ENCODE assay signal across 16 cellular contexts in genomic region chr17:16269658-16270057, GRCh38.
A peak's percentile ranks its signal among the peaks of the same experiment; 100 is the strongest.
DNase-seq lines count a peak whose midpoint lies in the region; TF ChIP-seq lines count a peak whose summit lies in the region.
"Had no signal": no experiment of that assay in that cellular context is flagged by ENCODE, and none has a peak within 500 bp of the region (broad histone marks: within the 10 kb centered on the region; RNA-seq: fewer than 3 reads in every experiment).

No MANE protein-coding gene starts in this region.

- peaks cover 13% of the 10 kb centered on the region for H3K4me1 ChIP-seq in adipocyte (ENCODE audit: control insufficient read depth, insufficient read depth, low read length)
- H3K4me1 ChIP-seq: gastroesophageal sphincter, upper lobe of right lung had no signal

- H3K27me3 ChIP-seq in adipocyte (replicated peaks; ENCODE audit: control insufficient read depth, insufficient read depth, low read length) = no peaks in the 10 kb centered on the region
- H3K27me3 ChIP-seq: adrenal gland, gastroesophageal sphincter, upper lobe of right lung had no signal

- DNase-seq in AG20443 (ENCODE audit: low spot score) = peak; percentile 73
- DNase-seq in EL = peak; percentile 63
- DNase-seq in adipocyte (ENCODE audit: low read depth) = peak; percentile 69
- peak; percentile 62 to 80 for DNase-seq in foreskin fibroblast
- DNase-seq in NCI-H69 (lab: John Stamatoyannopoulos, UW) = no peak
- no peak for DNase-seq in NCI-H1092 (lab: John Stamatoyannopoulos, UW)
- no peak for DNase-seq in NCI-H446 treated with DMSO at 0.1 percent for 48 hours (lab: John Stamatoyannopoulos, UW)
- DNase-seq in NCI-H2029 (lab: John Stamatoyannopoulos, UW) = no peak
- DNase-seq: adrenal gland; islet precursor cell; NCI-H1048; NCI-H345; OCI-M1; stimulated activated naive B cell treated with anti-CD40 and anti-IgM and Interleukin-4, amounts not matched to agents 10 μg/mL and 1 μg/mL and 100 μg/mL, for 72 hours; upper lobe of right lung had no signal

- H3K9ac ChIP-seq in adipocyte (ENCODE audit: low read length) = no peak overlapping the region

- H3K36me3 ChIP-seq in adipocyte (ENCODE audit: control insufficient read depth, insufficient read depth, low read length, severe bottlenecking) = no peaks in the 10 kb centered on the region
- H3K36me3 ChIP-seq: adrenal gland, gastroesophageal sphincter, upper lobe of right lung had no signal

- no peaks in the 10 kb centered on the region for H3K9me3 ChIP-seq in adipocyte (ENCODE audit: control insufficient read depth, low read length)
- H3K9me3 ChIP-seq: adrenal gland, gastroesophageal sphincter, upper lobe of right lung had no signal

- no peak for TF ChIP-seq CTCF in foreskin fibroblast (IDR thresholded peaks at IDR 0.05; ENCODE audit: low read depth, low read length)

- H3K4me3 ChIP-seq in adipocyte (ENCODE audit: low read length) (no peak overlapping the region), foreskin fibroblast (ENCODE audit: low read depth in 1 of 2, low read length in 2 of 2) (no peak overlapping the region)
- H3K4me3 ChIP-seq: adrenal gland, gastroesophageal sphincter, upper lobe of right lung had no signal

Comparison
In these comparisons a context has a peak if more than half of its experiments do, and no peak if none do; other contexts are left out.
1. DNase-seq: peak in AG20443 (single experiment), EL (single experiment), adipocyte (single experiment) and foreskin fibroblast (2 of 2); none in NCI-H69 (single experiment), NCI-H1092 (single experiment), NCI-H446 treated with DMSO at 0.1 percent for 48 hours (single experiment) and NCI-H2029 (single experiment).